In genomic region chr3:123060054-123060453, GRCh38 we compare ENCODE assay signal across 37 cellular contexts. TPM values are rescaled to one million over a fixed set of nuclear protein-coding genes. Genes with fewer than 3 reads are reported as not detected.
"Had no signal": no experiment of that assay in that cellular context is flagged by ENCODE, and none has a peak within 500 bp of the region (broad histone marks: within the 10 kb centered on the region; RNA-seq: fewer than 3 reads in every experiment).

No MANE protein-coding gene starts in this region.

- H3K9me3 ChIP-seq: MG63 had no signal

- H3K4me3 ChIP-seq: MG63 had no signal

- H3K27me3 ChIP-seq: MG63 had no signal

- H3K36me3 ChIP-seq: MG63 had no signal

- DNase-seq: Karpas-422, Kasumi-1, MG63, MM.1S, MV-4-11, NCI-H1048, NCI-H1092, NCI-H1092 treated with DMSO at 0.1 percent for 48 hours, NCI-H1105, NCI-H1105 treated with DMSO at 0.1 percent for 48 hours, NCI-H1417, NCI-H1417 treated with DMSO at 0.1 percent for 48 hours, NCI-H1436, NCI-H1436 treated with DMSO at 0.1 percent for 48 hours, NCI-H146, NCI-H1694, NCI-H1694 treated with DMSO at 0.1 percent for 48 hours, NCI-H187, NCI-H187 treated with DMSO at 0.1 percent for 48 hours, NCI-H1930, NCI-H2029, NCI-H2029 treated with DMSO at 0.1 percent for 48 hours, NCI-H2081, NCI-H2081 treated with DMSO at 0.1 percent for 48 hours, NCI-H2107, NCI-H2171, NCI-H2171 treated with DMSO at 0.1 percent for 48 hours, NCI-H2227 treated with DMSO at 0.1 percent for 48 hours, NCI-H226, NCI-H446, NCI-H446 treated with DMSO at 0.1 percent for 48 hours, NCI-H510A, NCI-H510A treated with DMSO at 0.1 percent for 48 hours, NCI-H524, NCI-H524 treated with DMSO at 0.1 percent for 48 hours had no signal

RNA-seq across cellular contexts. Expression of gene SEMA5B, which starts 32.5 kb away (rescaled TPM):
- total RNA-seq: M059J, MCF 10A had no signal
